ENCODE assay signal across 7 cellular contexts in genomic region chr7:105677803-105678583, GRCh38.
DNase-seq lines count a peak whose midpoint lies in the region; ATAC-seq and TF ChIP-seq lines count a peak whose summit lies in the region.

No MANE protein-coding gene starts in this region.

- no peak overlapping the region for H3K9ac ChIP-seq in MM.1S (ENCODE audit: low read length)

- no peaks in the 10 kb centered on the region for H4K20me1 ChIP-seq in MM.1S (ENCODE audit: insufficient read depth, low read length)

- no peaks in the 10 kb centered on the region for H3K9me3 ChIP-seq in effector memory CD4-positive, alpha-beta T cell (ENCODE audit: control insufficient read depth, low read length)
- no peaks in the 10 kb centered on the region for H3K9me3 ChIP-seq in MM.1S (replicated peaks; ENCODE audit: insufficient read depth, low read length)

- H3K9me2 ChIP-seq in MM.1S (replicated peaks; ENCODE audit: insufficient read depth, low read length), result no peaks in the 10 kb centered on the region

- no peaks in the 10 kb centered on the region for H3F3A ChIP-seq in MM.1S (ENCODE audit: insufficient read depth, low read length)

- no peaks in the 10 kb centered on the region for H3K36me3 ChIP-seq in effector memory CD4-positive, alpha-beta T cell (ENCODE audit: control insufficient read depth, insufficient read depth, low read length)
- H3K36me3 ChIP-seq in MM.1S (replicated peaks; ENCODE audit: insufficient read depth, low read length), result no peaks in the 10 kb centered on the region

- ATAC-seq in GM19043 (IDR thresholded peaks at IDR 0.05; ENCODE audit: low read depth, unreplicated experiment) (peak; percentile 58), HG03342 (IDR thresholded peaks at IDR 0.05; ENCODE audit: unreplicated experiment) (peak; percentile 63)

- H3K27me3 ChIP-seq in effector memory CD4-positive, alpha-beta T cell (replicated peaks; ENCODE audit: control insufficient read depth, insufficient read depth, low read length, poor library complexity, severe bottlenecking), result no peaks in the 10 kb centered on the region
- H3K27me3 ChIP-seq in MM.1S (replicated peaks; ENCODE audit: insufficient read depth, low read length), result no peaks in the 10 kb centered on the region

- H3K27ac ChIP-seq in VCaP (peak overlapping the region; percentile 39), MM.1S (ENCODE audit: low read length) (no peak overlapping the region)
- peak overlapping the region; percentile 74 for H3K27ac ChIP-seq in effector memory CD4-positive, alpha-beta T cell (ENCODE audit: insufficient read depth, low read length, poor library complexity, severe bottlenecking)

- peak; percentile 57 to 60 (median 58) for DNase-seq in effector memory CD4-positive, alpha-beta T cell
- DNase-seq in stimulated activated CD4-positive, alpha-beta T cell treated with anti-CD3 and anti-CD28 coated beads, Interleukin-4, amount 100 ng/mL, for 24 hours, result peak; percentile 60
- DNase-seq in NCI-H526 treated with DMSO at 0.1 percent for 48 hours (lab: John Stamatoyannopoulos, UW) (no peak), MM.1S (no peak)

- H2AFZ ChIP-seq in MM.1S (ENCODE audit: low read length), result no peak overlapping the region

- TF ChIP-seq CTCF in VCaP (conservative IDR thresholded peaks at IDR 0.05) (no peak), MM.1S (IDR thresholded peaks at IDR 0.05; ENCODE audit: low read length) (no peak)

- no peaks in the 10 kb centered on the region for H3K79me2 ChIP-seq in MM.1S (ENCODE audit: low read length)

- H3K4me3 ChIP-seq in effector memory CD4-positive, alpha-beta T cell (ENCODE audit: insufficient read depth, low read depth, low read length, poor library complexity, severe bottlenecking), result peak overlapping the region; percentile 46
- no peak overlapping the region for H3K4me3 ChIP-seq in MM.1S (ENCODE audit: low read length)

- peaks cover 58% of the 10 kb centered on the region for H3K4me1 ChIP-seq in effector memory CD4-positive, alpha-beta T cell (ENCODE audit: control insufficient read depth, insufficient read depth, low read length, poor library complexity, severe bottlenecking)
- no peaks in the 10 kb centered on the region for H3K4me1 ChIP-seq in MM.1S (ENCODE audit: low read length)

- no peak overlapping the region for H3K4me2 ChIP-seq in MM.1S (ENCODE audit: low read depth, low read length)

Comparison
In these comparisons a context has a peak if more than half of its experiments do, and no peak if none do; other contexts are left out.
1. DNase-seq: peak in effector memory CD4-positive, alpha-beta T cell (3 of 3) and stimulated activated CD4-positive, alpha-beta T cell treated with anti-CD3 and anti-CD28 coated beads, Interleukin-4, amount 100 ng/mL, for 24 hours (single experiment); none in NCI-H526 treated with DMSO at 0.1 percent for 48 hours (single experiment) and MM.1S (single experiment).